In the genomic region with DNA sequence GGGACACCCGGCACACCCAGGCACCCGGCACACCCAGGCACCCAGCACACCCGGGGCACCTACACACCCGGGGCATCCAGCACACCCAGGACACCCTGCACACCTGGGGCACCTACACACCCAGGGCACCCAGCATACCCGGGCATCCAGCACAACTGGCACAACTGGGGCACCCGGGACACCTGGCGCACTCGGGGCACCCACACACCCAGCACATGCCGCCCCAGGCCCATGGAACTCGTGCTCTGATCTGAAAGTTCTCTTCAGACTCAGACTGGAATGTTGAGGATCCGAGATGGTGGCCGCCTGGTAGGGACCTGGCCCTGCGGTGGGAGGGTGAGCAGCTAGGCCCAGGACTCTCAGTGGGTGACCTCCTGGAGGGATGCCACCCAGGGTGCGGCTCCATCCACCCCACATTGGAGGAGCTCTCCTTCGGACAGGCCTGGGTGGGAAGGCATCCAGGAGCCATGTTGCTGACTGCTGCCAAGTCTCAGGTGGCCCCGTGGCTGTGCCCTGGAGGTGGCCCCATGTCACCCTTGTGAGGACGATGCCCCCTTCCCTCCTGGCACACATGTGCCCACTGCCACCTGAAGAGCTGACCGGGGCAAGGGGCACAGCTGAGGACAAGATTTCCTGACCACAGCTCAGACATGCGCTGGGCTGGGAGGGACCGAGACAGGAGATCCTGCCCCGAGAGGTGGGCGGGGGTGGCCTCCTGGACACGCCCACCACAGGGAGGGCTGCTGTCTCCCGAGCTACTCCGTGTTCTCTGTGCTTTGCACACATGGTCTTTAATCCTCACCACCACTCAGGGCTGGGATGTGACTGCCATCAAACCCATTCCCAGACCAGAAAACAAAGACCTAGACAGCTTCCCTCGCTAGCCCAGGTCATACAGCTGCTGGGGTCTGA, we compare ENCODE assay signal across 1 cellular context.
TF ChIP-seq lines count a peak whose summit lies in the region.

No MANE protein-coding gene starts in this region.

TF ChIP-seq in SK-N-SH, 30 proteins besides CTCF, POLR2A, EP300 and RAD21:
- no peak for TF ChIP-seq ELF1 (IDR thresholded peaks at IDR 0.05)
- TF ChIP-seq MEF2A (IDR thresholded peaks at IDR 0.05; ENCODE audit: borderline replicate concordance, low read depth) = no peak
- TF ChIP-seq CHD2 (IDR thresholded peaks at IDR 0.05; ENCODE audit: low read length, partially characterized antibody) = no peak
- no peak for TF ChIP-seq POLR2AphosphoS5 (IDR thresholded peaks at IDR 0.05; ENCODE audit: low read depth, low read length)
- TF ChIP-seq NFIC (IDR thresholded peaks at IDR 0.05; ENCODE audit: borderline replicate concordance) = no peak
- TF ChIP-seq SMC3 (IDR thresholded peaks at IDR 0.05; ENCODE audit: low read depth, low read length) = no peak
- no peak for TF ChIP-seq ZBTB33 (IDR thresholded peaks at IDR 0.05; ENCODE audit: borderline replicate concordance, low read depth)
- TF ChIP-seq IRF3 (IDR thresholded peaks at IDR 0.05; ENCODE audit: low read depth, low read length) = no peak
- TF ChIP-seq RXRA (IDR thresholded peaks at IDR 0.05; ENCODE audit: borderline replicate concordance, low read depth) = no peak
- TF ChIP-seq FOSL2 (IDR thresholded peaks at IDR 0.05; ENCODE audit: borderline replicate concordance, low read depth) = no peak
- TF ChIP-seq TEAD4 (IDR thresholded peaks at IDR 0.05; ENCODE audit: borderline replicate concordance, insufficient read depth) = no peak
- TF ChIP-seq, protein P1, sequence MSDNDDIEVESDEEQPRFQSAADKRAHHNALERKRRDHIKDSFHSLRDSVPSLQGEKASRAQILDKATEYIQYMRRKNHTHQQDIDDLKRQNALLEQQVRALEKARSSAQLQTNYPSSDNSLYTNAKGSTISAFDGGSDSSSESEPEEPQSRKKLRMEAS (IDR thresholded peaks at IDR 0.05; ENCODE audit: low read depth) = no peak
- no peak for TF ChIP-seq FOXJ3 (CRISPR knock-in tag; IDR thresholded peaks at IDR 0.05)
- no peak for TF ChIP-seq TCF12 (IDR thresholded peaks at IDR 0.05)
- no peak for TF ChIP-seq EZH2phosphoT487 (IDR thresholded peaks at IDR 0.05; ENCODE audit: borderline replicate concordance, low read depth)
- no peak for TF ChIP-seq YY1 (IDR thresholded peaks at IDR 0.05; ENCODE audit: low read depth)
- no peak for TF ChIP-seq RCOR1 (IDR thresholded peaks at IDR 0.05; ENCODE audit: low read length)
- no peak for TF ChIP-seq GATA2 (CRISPR knock-in tag; IDR thresholded peaks at IDR 0.05)
- no peak for TF ChIP-seq USF2 (IDR thresholded peaks at IDR 0.05; ENCODE audit: borderline replicate concordance, low read depth, low read length)
- no peak for TF ChIP-seq MXI1 (IDR thresholded peaks at IDR 0.05; ENCODE audit: low read depth, low read length)
